9 cellular contexts compared by ENCODE assay signal in the genomic region with DNA sequence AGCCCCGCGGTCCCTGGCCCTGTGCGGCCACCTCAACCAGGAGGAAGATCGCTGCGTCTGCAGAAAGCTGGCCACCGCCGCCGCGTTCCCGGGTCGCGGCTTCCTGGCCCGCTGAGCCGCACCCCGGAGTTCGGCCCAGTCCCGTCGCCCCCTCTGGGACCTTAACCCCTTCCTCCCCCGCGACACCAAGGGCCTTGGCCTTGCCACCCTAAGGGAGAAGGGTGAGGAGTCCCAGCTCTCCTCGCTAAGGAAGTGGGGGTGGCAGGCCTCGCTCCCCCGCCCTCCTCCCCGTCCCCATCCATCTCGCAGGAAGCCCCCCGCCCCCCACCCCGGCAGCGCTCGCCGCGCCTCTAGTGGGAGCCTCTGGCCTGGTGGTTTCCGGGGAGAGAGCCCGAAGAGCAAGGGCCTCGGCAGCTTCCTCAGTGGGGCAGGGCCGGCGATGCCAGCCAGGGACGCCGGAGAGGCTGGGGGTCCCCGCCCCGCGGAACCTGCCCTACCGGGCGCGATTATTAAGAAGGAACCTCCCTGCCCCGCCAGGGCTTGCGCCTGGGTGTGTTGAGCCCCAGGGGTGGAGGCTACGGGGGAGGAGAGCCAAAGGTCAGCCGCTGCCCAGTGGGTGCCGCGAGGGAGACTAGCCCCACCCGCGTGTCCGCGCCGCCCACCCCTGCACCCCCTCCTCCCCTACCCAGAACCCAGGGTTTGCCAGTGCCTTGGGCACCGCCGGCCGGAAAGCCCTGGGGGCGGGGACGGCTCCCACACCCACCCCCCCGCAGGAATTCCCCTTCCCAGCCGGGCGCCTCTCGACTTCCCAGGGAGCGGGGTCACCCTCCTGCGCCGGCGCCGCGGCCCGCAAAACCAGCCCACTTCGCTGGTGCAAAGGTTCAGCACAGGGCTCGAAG. TPM values are rescaled to one million over a fixed set of nuclear protein-coding genes. Genes with fewer than 3 reads are reported as not detected.
DNase-seq lines count a peak whose midpoint lies in the region; ATAC-seq and TF ChIP-seq lines count a peak whose summit lies in the region.
"Had no signal": no experiment of that assay in that cellular context is flagged by ENCODE, and none has a peak within 500 bp of the region (broad histone marks: within the 10 kb centered on the region; RNA-seq: fewer than 3 reads in every experiment).

No MANE protein-coding gene starts in this region.

- ATAC-seq in HG03159 (IDR thresholded peaks at IDR 0.05; ENCODE audit: unreplicated experiment) (no peak), HG02623 (IDR thresholded peaks at IDR 0.05; ENCODE audit: unreplicated experiment) (no peak)

- peak overlapping the region; percentile 53 to 69 (median 68) for H3K4me3 Mint-ChIP-seq in nephron

- peaks cover 87% of the 10 kb centered on the region for H4K20me1 ChIP-seq in BLaER1

- WGBS in esophagus squamous epithelium, 2 donors: 20 to 52% methylated on average over 6 to 15 of the region's 73 CpGs

- no peaks in the 10 kb centered on the region for H3K9me3 Mint-ChIP-seq in nephron

- H3K9me3 ChIP-seq in BLaER1 (no peaks in the 10 kb centered on the region), esophagus squamous epithelium (no peaks in the 10 kb centered on the region)

- H3K27ac Mint-ChIP-seq in nephron: no peak overlapping the region

- H3K4me1 ChIP-seq in BLaER1 (peaks cover 87% of the 10 kb centered on the region), esophagus squamous epithelium (peaks cover 35 to 69% (median 42%) of the 10 kb centered on the region in 3 donors)

- H3K9ac ChIP-seq in BLaER1: peak overlapping the region; percentile 73

- intact Hi-C loops in esophagus squamous epithelium (cut with DNase I): loop anchor here (10.0 kb wide), 1 partner anchor 152 kb away; no protein-coding TSS in a partner anchor

- H3K27me3 ChIP-seq in BLaER1 (no peaks in the 10 kb centered on the region), esophagus squamous epithelium (peaks cover 0 to 16% (median 0%) of the 10 kb centered on the region in 4 donors)

- peak overlapping the region; percentile 94 for H3K4me2 ChIP-seq in BLaER1

- peaks cover 55% of the 10 kb centered on the region for H3K27me3 Mint-ChIP-seq in nephron (ENCODE audit: low read depth)

- H3K4me1 Mint-ChIP-seq in nephron: peaks cover 34% of the 10 kb centered on the region

- TF ChIP-seq CTCF in esophagus squamous epithelium (IDR thresholded peaks at IDR 0.05) (no peak), nephron (IDR thresholded peaks at IDR 0.05; ENCODE audit: unreplicated experiment in 3 of 3) (no peak)

- DNase-seq in RPMI7951 (ENCODE audit: low read depth) (peak; percentile 41), esophagus squamous epithelium (lab: John Stamatoyannopoulos, UW) (no peak), DMS153 treated with DMSO at 0.1 percent for 48 hours (lab: John Stamatoyannopoulos, UW; ENCODE audit: unreplicated experiment) (no peak), RPMI8226 (no peak)
- DNase-seq: NCI-H187 had no signal

- H3K36me3 Mint-ChIP-seq in nephron (ENCODE audit: low read depth): peaks cover 16% of the 10 kb centered on the region

- H3K36me3 ChIP-seq in BLaER1: peaks cover 27% of the 10 kb centered on the region
- peaks cover 16 to 28% (median 18%) of the 10 kb centered on the region in 3 donors for H3K36me3 ChIP-seq in esophagus squamous epithelium

- H3K4me3 ChIP-seq in BLaER1 (peak overlapping the region; percentile 54), esophagus squamous epithelium (peak overlapping the region in 3 of 4 donors; percentile 19 to 58 (median 41))

- H3K27ac ChIP-seq in BLaER1 (peak overlapping the region; percentile 80), esophagus squamous epithelium (peak overlapping the region; percentile 38 to 59 (median 51))

- no peak for TF ChIP-seq POLR2A in esophagus squamous epithelium (IDR thresholded peaks at IDR 0.05)

RNA-seq across cellular contexts. Expression of a gene that starts 6.8 kb away (rescaled TPM):
- total RNA-seq in RPMI7951 (2014; rRNA removed; shearing (Covaris generic)): 10.8 and 11.8 TPM in 2 replicates
- total RNA-seq in esophagus squamous epithelium: 10 to 100 TPM in 3 of 4 donors, 1 to 10 TPM in 1; 9.0 to 26.3 (median 17.1) TPM

RNA-seq across cellular contexts. Expression of a gene that starts 35.6 kb away (rescaled TPM):
- 3.8 and 5.8 TPM in 2 replicates for total RNA-seq in RPMI7951 (2014; rRNA removed; shearing (Covaris generic))
- total RNA-seq in esophagus squamous epithelium: 1 to 10 TPM; 2.3 to 4.7 (median 2.6) TPM

RNA-seq across cellular contexts. Expression of a gene that starts 54.5 kb away (rescaled TPM):
- 5.0 and 6.1 TPM in 2 replicates for total RNA-seq in RPMI7951 (2014; rRNA removed; shearing (Covaris generic))
- total RNA-seq in esophagus squamous epithelium: 10 to 100 TPM in 2 of 4 donors, 1 to 10 TPM in 2; 4.6 to 12.9 (median 8.7) TPM
